In the genomic region with DNA sequence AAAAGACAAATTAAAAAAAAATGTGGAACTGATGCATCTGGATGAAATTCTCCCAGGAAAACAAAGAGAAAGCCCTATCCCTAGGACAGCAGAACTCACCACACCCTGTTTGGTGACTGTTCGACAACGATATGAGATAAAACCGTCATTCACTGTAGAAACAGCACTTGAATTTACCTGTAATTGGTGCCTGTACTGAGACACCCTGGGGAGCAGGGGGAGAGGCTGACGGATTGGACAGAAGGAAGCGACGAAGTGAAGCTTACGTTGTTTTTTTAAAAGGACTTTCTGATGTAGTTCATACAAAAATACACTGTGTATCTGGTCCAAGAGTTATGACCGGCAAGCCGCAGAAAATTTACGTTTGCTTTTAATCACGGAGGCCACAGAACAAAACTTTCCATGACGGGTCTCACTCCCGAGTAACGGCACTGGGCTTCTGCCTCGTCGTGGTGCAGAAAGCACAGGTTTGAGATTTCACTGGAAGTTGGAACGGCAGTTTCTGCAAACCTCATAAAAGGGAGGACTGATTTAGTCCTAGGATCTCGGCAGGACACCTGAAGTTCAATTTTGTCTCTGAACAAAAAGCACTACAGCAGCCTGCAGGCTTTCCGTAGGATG, we compare ENCODE assay signal across 8 cellular contexts. TPM values are rescaled to one million over a fixed set of nuclear protein-coding genes. Genes with fewer than 3 reads are reported as not detected.
DNase-seq lines count a peak whose midpoint lies in the region; ATAC-seq and TF ChIP-seq lines count a peak whose summit lies in the region.

No MANE protein-coding gene starts in this region.

- H3K27me3 Mint-ChIP-seq in activated CD4-positive, alpha-beta T cell treated with anti-CD3 and anti-CD28 coated beads, Interleukin-2, amount 10 ng/mL, durations not matched to agents 24 days and 14 days = peaks cover 27% of the 10 kb centered on the region
- no peaks in the 10 kb centered on the region for H3K27me3 Mint-ChIP-seq in type B pancreatic cell

- H3K27me3 ChIP-seq in adrenal gland (no peaks in the 10 kb centered on the region), mesenchymal stem cell (ENCODE audit: control insufficient read depth in 1 of 2, insufficient read depth in 1 of 2, low read length in 2 of 2) (peaks cover 0 to 22% of the 10 kb centered on the region in 2 experiments), MM.1S (replicated peaks; ENCODE audit: insufficient read depth, low read length) (peaks cover 95% of the 10 kb centered on the region)

- H3K9ac ChIP-seq in mesenchymal stem cell (ENCODE audit: low read length) (peak overlapping the region; percentile 73), MM.1S (ENCODE audit: low read length) (no peak overlapping the region)

- TF ChIP-seq CTCF in adrenal gland (IDR thresholded peaks at IDR 0.05) = no peak
- no peak for TF ChIP-seq CTCF in type B pancreatic cell (conservative IDR thresholded peaks at IDR 0.05)
- TF ChIP-seq CTCF in MM.1S (IDR thresholded peaks at IDR 0.05; ENCODE audit: low read length) = no peak

- peak overlapping the region; percentile 59 for H4K91ac ChIP-seq in mesenchymal stem cell (ENCODE audit: low read length)

- H3K4me3 ChIP-seq in adrenal gland (peak overlapping the region in 1 of 4 donors; percentile 27), mesenchymal stem cell (ENCODE audit: insufficient read depth in 1 of 2, low read depth in 1 of 2, low read length in 2 of 2) (peak overlapping the region in 1 of 2 experiments; percentile 64), MM.1S (ENCODE audit: low read length) (no peak overlapping the region)

- H2AK5ac ChIP-seq in mesenchymal stem cell (ENCODE audit: low read length, severe bottlenecking) = peak overlapping the region; percentile 31

- H3K36me3 Mint-ChIP-seq in activated CD4-positive, alpha-beta T cell treated with anti-CD3 and anti-CD28 coated beads, Interleukin-2, amount 10 ng/mL, durations not matched to agents 24 days and 14 days (ENCODE audit: low read depth) = no peaks in the 10 kb centered on the region
- peaks cover 13% of the 10 kb centered on the region for H3K36me3 Mint-ChIP-seq in type B pancreatic cell

- H3K9me2 ChIP-seq in MM.1S (replicated peaks; ENCODE audit: insufficient read depth, low read length) = no peaks in the 10 kb centered on the region

- peak overlapping the region; percentile 84 for H2BK120ac ChIP-seq in mesenchymal stem cell (ENCODE audit: low read depth, low read length)

- H3K14ac ChIP-seq in mesenchymal stem cell (ENCODE audit: low read length in 2 of 2) = no peak overlapping the region

- no peak overlapping the region for H2AFZ ChIP-seq in mesenchymal stem cell (ENCODE audit: low read depth, low read length)
- H2AFZ ChIP-seq in MM.1S (ENCODE audit: low read length) = no peak overlapping the region

- H3K4me1 ChIP-seq in adrenal gland (replicated peaks in 1 of 2) (peaks cover 0 to 5% of the 10 kb centered on the region in 2 donors), mesenchymal stem cell (ENCODE audit: control insufficient read depth, insufficient read depth, low read depth, low read length) (peaks cover 28% of the 10 kb centered on the region), MM.1S (ENCODE audit: low read length) (no peaks in the 10 kb centered on the region)

- H4K8ac ChIP-seq in mesenchymal stem cell (ENCODE audit: low read length) = no peak overlapping the region

- H4K20me1 ChIP-seq in MM.1S (ENCODE audit: insufficient read depth, low read length) = no peaks in the 10 kb centered on the region

- no peak for ATAC-seq in Right ventricle myocardium inferior
- no peak for ATAC-seq in GM19351 (IDR thresholded peaks at IDR 0.05; ENCODE audit: unreplicated experiment)

- peaks cover 2% of the 10 kb centered on the region for H3K4me1 Mint-ChIP-seq in activated CD4-positive, alpha-beta T cell treated with anti-CD3 and anti-CD28 coated beads, Interleukin-2, amount 10 ng/mL, durations not matched to agents 24 days and 14 days
- peaks cover 55% of the 10 kb centered on the region for H3K4me1 Mint-ChIP-seq in type B pancreatic cell (ENCODE audit: unreplicated experiment)

- H3K27ac Mint-ChIP-seq in activated CD4-positive, alpha-beta T cell treated with anti-CD3 and anti-CD28 coated beads, Interleukin-2, amount 10 ng/mL, durations not matched to agents 24 days and 14 days = no peak overlapping the region
- peak overlapping the region; percentile 89 for H3K27ac Mint-ChIP-seq in type B pancreatic cell

- H3K4me3 Mint-ChIP-seq in activated CD4-positive, alpha-beta T cell treated with anti-CD3 and anti-CD28 coated beads, Interleukin-2, amount 10 ng/mL, durations not matched to agents 24 days and 14 days = peak overlapping the region; percentile 4
- peak overlapping the region; percentile 82 for H3K4me3 Mint-ChIP-seq in type B pancreatic cell

- intact Hi-C loops in activated CD4-positive, alpha-beta T cell treated with anti-CD3 and anti-CD28 coated beads, Interleukin-2, amount 10 ng/mL, durations not matched to agents 24 days and 14 days (cut with micrococcal nuclease) = no loop called here
- intact Hi-C loops in adrenal gland (cut with DNase I) = loop anchor here in 1 of 2 donors (10.0 kb wide), 1 partner anchor 75 kb away; no protein-coding TSS in a partner anchor
- intact Hi-C loops in Right ventricle myocardium inferior (cut with DNase I) = no loop called here

- H3K9me3 ChIP-seq in adrenal gland (replicated peaks in 1 of 3) (no peaks in the 10 kb centered on the region), mesenchymal stem cell (ENCODE audit: control insufficient read depth, low read length) (no peaks in the 10 kb centered on the region), MM.1S (replicated peaks; ENCODE audit: insufficient read depth, low read length) (no peaks in the 10 kb centered on the region)

- H2BK15ac ChIP-seq in mesenchymal stem cell (ENCODE audit: low read depth, poor library complexity, severe bottlenecking) = no peak overlapping the region

- peak overlapping the region in 1 of 2 experiments; percentile 90 for H3K23ac ChIP-seq in mesenchymal stem cell (ENCODE audit: low read length in 2 of 2)

- H3K79me1 ChIP-seq in mesenchymal stem cell (replicated peaks; ENCODE audit: low read length, poor library complexity, severe bottlenecking) = peaks cover 32% of the 10 kb centered on the region

- H3K27ac ChIP-seq in adrenal gland (peak overlapping the region in 3 of 5 donors; percentile 33 to 75 (median 47)), mesenchymal stem cell (ENCODE audit: low read length, poor library complexity, severe bottlenecking) (peak overlapping the region; percentile 15), MM.1S (ENCODE audit: low read length) (no peak overlapping the region)

- H3K4me2 ChIP-seq in mesenchymal stem cell (ENCODE audit: low read length, poor library complexity, severe bottlenecking) (peak overlapping the region; percentile 54), MM.1S (ENCODE audit: low read depth, low read length) (no peak overlapping the region)

- peak overlapping the region in 1 of 2 experiments; percentile 23 for H2BK12ac ChIP-seq in mesenchymal stem cell (ENCODE audit: low read length in 2 of 2)

- no peak for DNase-seq in activated CD4-positive, alpha-beta T cell treated with anti-CD3 and anti-CD28 coated beads, Interleukin-2, amount 10 ng/mL, durations not matched to agents 24 days and 14 days
- DNase-seq in activated CD4-positive, alpha-beta T cell treated with anti-CD3 and anti-CD28 coated beads, Interleukin-2, amount 50 U/mL, for 1 hour = no peak
- DNase-seq in adrenal gland (peak in 4 of 7 donors; percentile 36 to 71 (median 43)), mesenchymal stem cell (peak; percentile 82), type B pancreatic cell (ENCODE audit: extremely low spot score, unreplicated experiment) (no peak), MM.1S (no peak), Right ventricle myocardium inferior (ENCODE audit: missing footprints) (no peak)

- H3K4ac ChIP-seq in mesenchymal stem cell (ENCODE audit: low read depth in 1 of 2, low read length in 2 of 2) = peak overlapping the region; percentile 11 to 39

- no peaks in the 10 kb centered on the region for H3K36me3 ChIP-seq in adrenal gland (replicated peaks in 1 of 2)
- H3K36me3 ChIP-seq in mesenchymal stem cell (ENCODE audit: control insufficient read depth in 1 of 2, insufficient read depth in 2 of 2, low read depth in 1 of 2, low read length in 2 of 2) = peaks cover 0 to 20% of the 10 kb centered on the region in 2 experiments
- no peaks in the 10 kb centered on the region for H3K36me3 ChIP-seq in MM.1S (replicated peaks; ENCODE audit: insufficient read depth, low read length)

- peak in 1 of 2 donors; percentile 17 for TF ChIP-seq POLR2A in adrenal gland (IDR thresholded peaks at IDR 0.05)

- H3K79me2 ChIP-seq in MM.1S (ENCODE audit: low read length) = no peaks in the 10 kb centered on the region

- H2BK5ac ChIP-seq in mesenchymal stem cell (ENCODE audit: low read depth, low read length, poor library complexity, severe bottlenecking) = peak overlapping the region; percentile 33

- WGBS in adrenal gland, 4 donors = 41 to 60% (median 45%) methylated on average over 19 of the region's 19 CpGs
- WGBS in mesenchymal stem cell = 52% methylated on average over 18 of the region's 19 CpGs

- no peaks in the 10 kb centered on the region for H3F3A ChIP-seq in MM.1S (ENCODE audit: insufficient read depth, low read length)

- H3K18ac ChIP-seq in mesenchymal stem cell (ENCODE audit: low read depth in 1 of 2, low read length in 2 of 2) = peak overlapping the region in 1 of 2 experiments; percentile 85

- H3K9me3 Mint-ChIP-seq in activated CD4-positive, alpha-beta T cell treated with anti-CD3 and anti-CD28 coated beads, Interleukin-2, amount 10 ng/mL, durations not matched to agents 24 days and 14 days = no peaks in the 10 kb centered on the region
- no peaks in the 10 kb centered on the region for H3K9me3 Mint-ChIP-seq in type B pancreatic cell

RNA-seq across cellular contexts. Expression of a gene that starts 9.7 kb away (rescaled TPM):
- 0.14 and 0.28 TPM in 2 replicates for total RNA-seq in activated CD4-positive, alpha-beta T cell treated with anti-CD3 and anti-CD28 coated beads, Interleukin-2, amount 10 ng/mL, durations not matched to agents 24 days and 14 days
- total RNA-seq in adrenal gland (10 to 100 TPM in 7 of 8 donors, 1 to 10 TPM in 1; 8.3 to 24.7 (median 14.4) TPM), type B pancreatic cell (ENCODE audit: low replicate concordance) (65.1 and 68.0 TPM in 2 replicates), Right ventricle myocardium inferior (18.5 TPM)
- polyA plus RNA-seq in adrenal gland = 1 to 10 TPM; 3.9 to 9.6 (median 5.7) TPM
- 83.3 TPM for polyA plus RNA-seq in mesenchymal stem cell (2013, experiment 1 of 2)
- polyA plus RNA-seq in mesenchymal stem cell (2013, experiment 2 of 2) = 82.4 TPM

RNA-seq across cellular contexts. Expression of a gene that starts 27.1 kb away (rescaled TPM):
- total RNA-seq in activated CD4-positive, alpha-beta T cell treated with anti-CD3 and anti-CD28 coated beads, Interleukin-2, amount 10 ng/mL, durations not matched to agents 24 days and 14 days = 14.7 and 15.7 TPM in 2 replicates
- total RNA-seq in adrenal gland (10 to 100 TPM; 13.7 to 49.0 (median 15.2) TPM), type B pancreatic cell (ENCODE audit: low replicate concordance) (16.2 and 20.1 TPM in 2 replicates), Right ventricle myocardium inferior (17.3 TPM)
- polyA plus RNA-seq in adrenal gland = 10 to 100 TPM in 1 of 3 donors, 1 to 10 TPM in 2; 7.8 to 17.8 (median 8.4) TPM
- polyA plus RNA-seq in mesenchymal stem cell (2013, experiment 1 of 2) = 14.9 TPM
- polyA plus RNA-seq in mesenchymal stem cell (2013, experiment 2 of 2) = 15.8 TPM

Comparison
In these comparisons a context has a peak if more than half of its experiments do, and no peak if none do; other contexts are left out.
1. DNase-seq: peak in adrenal gland (4 of 7) and mesenchymal stem cell (single experiment); none in activated CD4-positive, alpha-beta T cell treated with anti-CD3 and anti-CD28 coated beads, Interleukin-2, amount 10 ng/mL, durations not matched to agents 24 days and 14 days (single experiment), activated CD4-positive, alpha-beta T cell treated with anti-CD3 and anti-CD28 coated beads, Interleukin-2, amount 50 U/mL, for 1 hour (single experiment), type B pancreatic cell (single experiment), MM.1S (single experiment) and Right ventricle myocardium inferior (single experiment).